In the genomic region with DNA sequence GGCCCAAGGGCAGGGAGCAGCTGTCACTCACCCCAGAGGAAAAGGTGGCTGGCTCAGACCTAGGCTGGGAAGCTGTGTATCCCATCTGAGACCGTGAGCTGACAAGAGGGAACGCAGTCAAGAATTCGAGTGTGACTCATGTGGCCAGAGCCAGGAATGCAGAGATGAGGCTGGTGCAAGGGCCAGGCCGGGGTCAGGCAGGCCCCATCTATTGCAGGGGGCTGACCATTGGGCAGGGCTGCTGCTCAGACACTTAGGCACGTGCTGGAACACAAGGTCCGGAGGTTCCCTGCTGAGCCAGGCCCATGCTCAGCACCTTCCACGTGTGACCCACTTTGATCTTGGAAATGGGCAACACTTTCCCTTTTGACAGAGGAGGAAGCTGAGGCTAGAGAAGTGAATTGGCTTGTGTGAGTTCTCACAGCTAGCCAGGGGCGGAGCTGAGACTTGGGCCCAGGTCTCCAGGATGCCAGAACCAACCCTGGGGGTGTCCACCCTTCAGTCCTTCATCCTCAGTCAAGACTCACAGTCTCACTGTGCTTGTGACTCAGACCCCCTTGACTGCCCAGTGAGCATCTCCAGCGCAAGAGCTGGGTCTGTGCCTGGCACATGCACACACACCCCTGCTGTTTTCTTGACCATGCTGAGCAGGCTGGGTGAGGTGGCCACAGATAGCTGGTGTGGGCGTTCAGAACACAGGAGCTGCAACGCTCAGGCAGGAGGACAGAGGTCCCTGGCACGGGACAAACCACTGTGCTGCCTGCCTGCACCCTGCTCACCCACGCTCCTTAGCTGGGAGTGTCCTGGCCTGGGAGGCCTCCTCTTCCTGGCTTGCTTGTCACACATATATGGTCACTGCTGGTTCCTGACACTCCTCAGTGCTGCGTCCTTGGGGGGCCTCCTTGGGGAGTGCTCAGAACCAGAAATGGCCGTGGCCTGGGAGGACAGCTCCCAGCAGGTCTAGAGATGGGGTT, we compare ENCODE assay signal across 10 cellular contexts. TPM values are rescaled to one million over a fixed set of nuclear protein-coding genes. Genes with fewer than 3 reads are reported as not detected.
DNase-seq lines count a peak whose midpoint lies in the region; ATAC-seq and TF ChIP-seq lines count a peak whose summit lies in the region.
"Had no signal": no experiment of that assay in that cellular context is flagged by ENCODE, and none has a peak within 500 bp of the region (broad histone marks: within the 10 kb centered on the region; RNA-seq: fewer than 3 reads in every experiment).

No MANE protein-coding gene starts in this region.

- DNase-seq in BJ (ENCODE audit: low read depth) (peak; percentile 71), RWPE1 (ENCODE audit: low spot score) (peak; percentile 35), esophagus squamous epithelium (lab: John Stamatoyannopoulos, UW) (no peak), ovary (peak in 1 of 5 donors; percentile 47), posterior vena cava (ENCODE audit: low spot score) (no peak), NCI-H146 (lab: John Stamatoyannopoulos, UW) (no peak)
- DNase-seq: DMS153, NCI-H1436 treated with DMSO at 0.1 percent for 48 hours had no signal

- TF ChIP-seq EP300 in ovary (IDR thresholded peaks at IDR 0.05), result no peak

- 64 to 100% methylated on average over 1 to 8 of the region's 15 CpGs for WGBS in esophagus squamous epithelium, 2 donors
- WGBS in ovary, 3 donors, result 57 to 70% (median 67%) methylated on average over 14 to 15 of the region's 15 CpGs

- TF ChIP-seq CTCF in BJ (IDR thresholded peaks at IDR 0.05; ENCODE audit: insufficient read depth, low read depth, low read length) (no peak), RWPE1 (conservative IDR thresholded peaks at IDR 0.05; ENCODE audit: low read depth) (no peak), esophagus squamous epithelium (IDR thresholded peaks at IDR 0.05) (no peak), ovary (IDR thresholded peaks at IDR 0.05) (no peak)

- peaks cover 9 to 27% (median 15%) of the 10 kb centered on the region in 3 donors for H3K4me1 ChIP-seq in esophagus squamous epithelium
- no peaks in the 10 kb centered on the region for H3K4me1 ChIP-seq in ovary (ENCODE audit: insufficient read depth)

- POLR2A ChIA-PET in BJ (lab: Charles Lee) (interaction anchor here (0.7 kb wide), 1 partner anchor 17 kb away, joined by 3 read pairs; no protein-coding TSS in a partner anchor), RWPE1 (lab: Yijun Ruan, JAX; ENCODE audit: low non-redundant PET) (no interaction called here)

- H3K9me3 ChIP-seq in esophagus squamous epithelium, result no peaks in the 10 kb centered on the region
- H3K9me3 ChIP-seq in ovary, result no peaks in the 10 kb centered on the region

- H3K4me3 ChIP-seq in BJ (ENCODE audit: low read depth, low read length) (no peak overlapping the region), esophagus squamous epithelium (no peak overlapping the region), ovary (no peak overlapping the region)

- intact Hi-C loops in esophagus squamous epithelium (cut with DNase I), result no loop called here
- intact Hi-C loops in ovary (cut with DNase I), result no loop called here
- intact Hi-C loops in posterior vena cava (cut with DNase I), result no loop called here

- H3K36me3 ChIP-seq in BJ (ENCODE audit: control insufficient read depth, insufficient read depth, low read length) (peaks cover 70% of the 10 kb centered on the region), esophagus squamous epithelium (peaks cover 75 to 100% (median 76%) of the 10 kb centered on the region in 3 donors), ovary (no peaks in the 10 kb centered on the region)

- H3K27ac ChIP-seq in RWPE1 (peak overlapping the region; percentile 80), esophagus squamous epithelium (peak overlapping the region; percentile 21 to 75 (median 66)), ovary (peak overlapping the region; percentile 32 to 52)

- TF ChIP-seq POLR2A in esophagus squamous epithelium (IDR thresholded peaks at IDR 0.05), result no peak
- TF ChIP-seq POLR2A in ovary (IDR thresholded peaks at IDR 0.05), result no peak

- ATAC-seq in HG03108 (IDR thresholded peaks at IDR 0.05; ENCODE audit: unreplicated experiment), result no peak
- ATAC-seq in activated CD4-positive, CD25-positive, alpha-beta regulatory T cell treated with anti-CD3 and anti-CD28 coated beads, Interleukin-2, amount 50 U/mL, for 24 hours, result no peak

- H3K27me3 ChIP-seq in BJ (ENCODE audit: control insufficient read depth, insufficient read depth, low read length), result no peaks in the 10 kb centered on the region
- H3K27me3 ChIP-seq in esophagus squamous epithelium, result no peaks in the 10 kb centered on the region
- no peaks in the 10 kb centered on the region for H3K27me3 ChIP-seq in ovary

- CTCF ChIA-PET in BJ (lab: Yijun Ruan, JAX) (interaction anchor here (0.9 to 1.6 kb wide), 2 partner anchors 11 to 16 kb away, joined by 3 read pairs; no protein-coding TSS in a partner anchor), RWPE1 (lab: Yijun Ruan, JAX) (interaction anchor here (0.7 kb wide), 1 partner anchor 97 kb away, joined by 3 read pairs; no protein-coding TSS in a partner anchor)

RNA-seq across cellular contexts. Expression of gene PPIF, which starts 47.6 kb away (rescaled TPM):
- polyA plus RNA-seq in BJ (2011; rRNA removed), result 43.4 and 73.9 TPM in 2 replicates
- 59.0 and 65.9 TPM in 2 replicates for polyA minus RNA-seq in BJ (2011; rRNA and poly(A)+ RNA removed)
- total RNA-seq in esophagus squamous epithelium, result 100 to 1,000 TPM in 1 of 4 donors, 10 to 100 TPM in 3; 40.2 to 141 (median 56.6) TPM
- total RNA-seq in ovary, result 10 to 100 TPM; 15.5 to 39.2 (median 32.3) TPM
- 10 to 100 TPM; 18.3 to 64.3 TPM for polyA plus RNA-seq in ovary
- total RNA-seq in posterior vena cava, result 10 to 100 TPM; 20.4 to 23.9 TPM

Comparison
In these comparisons a context has a peak if more than half of its experiments do, and no peak if none do; other contexts are left out.
1. DNase-seq: peak in BJ (single experiment) and RWPE1 (single experiment); none in esophagus squamous epithelium (single experiment), posterior vena cava (single experiment) and NCI-H146 (single experiment).
2. Peak in every context shown above with its lines, with median percentiles within 50 percentile points of each other: H3K27ac ChIP-seq.